In genomic region chr10:75611081-75611971, GRCh38 we compare ENCODE assay signal across 10 cellular contexts.
A peak's percentile ranks its signal among the peaks of the same experiment; 100 is the strongest.
DNase-seq lines count a peak whose midpoint lies in the region; ATAC-seq, FAIRE-seq and TF ChIP-seq lines count a peak whose summit lies in the region.
"Had no signal": no experiment of that assay in that cellular context is flagged by ENCODE, and none has a peak within 500 bp of the region (broad histone marks: within the 10 kb centered on the region; RNA-seq: fewer than 3 reads in every experiment).

No MANE protein-coding gene starts in this region.

- no peak overlapping the region for H3K18ac ChIP-seq in H1 (ENCODE audit: extremely low read depth, low read length)

- H3K9me3 Mint-ChIP-seq in CD4-positive, alpha-beta memory T cell, result peaks cover 0 to 2% (median 0%) of the 10 kb centered on the region in 8 donors

- no peaks in the 10 kb centered on the region for H3K36me3 Mint-ChIP-seq in CD4-positive, alpha-beta memory T cell

- dilution Hi-C loops in mammary epithelial cell (cut with HindIII; ENCODE audit: low sequenced_read_pairs), result no loop called here

- no peak overlapping the region for H2BK15ac ChIP-seq in H1 (ENCODE audit: low read length)

- H2AFZ ChIP-seq in H1 (ENCODE audit: low read length), result no peak overlapping the region
- H2AFZ ChIP-seq in mammary epithelial cell (ENCODE audit: low read depth, low read length), result no peak overlapping the region

- no peak overlapping the region; the same call in 1 of the 2 replicates for H2AK5ac ChIP-seq in H1 (ENCODE audit: low read depth, low read length)

- no peak overlapping the region for H2BK120ac ChIP-seq in H1 (replicated peaks; ENCODE audit: low read depth, low read length)

- H3K4me2 ChIP-seq in H1 (ENCODE audit: insufficient read depth in 1 of 2, low read depth in 2 of 2, low read length in 2 of 2), result peak overlapping the region in 1 of 2 experiments; percentile 29; a peak in 2 of 4 replicates
- no peak overlapping the region for H3K4me2 ChIP-seq in mammary epithelial cell (ENCODE audit: insufficient read depth, low read depth, low read length)

- H3K27me3 Mint-ChIP-seq in CD4-positive, alpha-beta memory T cell, result peaks cover 10 to 11% of the 10 kb centered on the region in 2 donors

- no peak overlapping the region for H2BK12ac ChIP-seq in H1 (ENCODE audit: low read depth, low read length)

- no peaks in the 10 kb centered on the region for H3K4me1 Mint-ChIP-seq in CD4-positive, alpha-beta memory T cell

- H3K27ac Mint-ChIP-seq in CD4-positive, alpha-beta memory T cell, result no peak overlapping the region

- H4K91ac ChIP-seq in H1 (replicated peaks; ENCODE audit: insufficient read length, low read length), result no peak overlapping the region

- POLR2A ChIA-PET in H1 (lab: Charles Lee; ENCODE audit: partially characterized antibody), result no interaction called here
- POLR2A ChIA-PET in CD4-positive, alpha-beta memory T cell (lab: Charles Lee; ENCODE audit: partially characterized antibody), result no interaction called here

- H3K4me3 Mint-ChIP-seq in CD4-positive, alpha-beta memory T cell, result no peak overlapping the region

- DNase-seq in Right ventricle myocardium superior, result no peak
- no peak for DNase-seq in right atrium auricular region (ENCODE audit: low spot score)
- DNase-seq in H1 (ENCODE audit: low read depth in 1 of 2, low spot score in 2 of 2), result no peak
- no peak for DNase-seq in upper lobe of left lung
- no peak for DNase-seq in NCI-H748 treated with DMSO at 0.1 percent for 48 hours (lab: John Stamatoyannopoulos, UW)
- no peak for DNase-seq in CD4-positive, alpha-beta memory T cell
- DNase-seq in mammary epithelial cell, result no peak
- DNase-seq: IMR-90, psoas muscle had no signal

- no peak for FAIRE-seq in H1 (lab: Jason Lieb, UNC)

- H3K9ac ChIP-seq in H1 (replicated peaks in 1 of 4; ENCODE audit: extremely low read depth in 1 of 4, low read depth in 3 of 4, low read length in 3 of 4), result no peak overlapping the region
- H3K9ac ChIP-seq in mammary epithelial cell (ENCODE audit: insufficient read depth, low read length), result no peak overlapping the region

- no peaks in the 10 kb centered on the region for H3K36me3 ChIP-seq in right atrium auricular region
- no peaks in the 10 kb centered on the region for H3K36me3 ChIP-seq in H1 (ENCODE audit: control insufficient read depth in 2 of 4, insufficient read depth in 4 of 4, low read length in 3 of 4)
- no peaks in the 10 kb centered on the region for H3K36me3 ChIP-seq in upper lobe of left lung
- H3K36me3 ChIP-seq in CD4-positive, alpha-beta memory T cell (ENCODE audit: insufficient read depth, low read length), result no peaks in the 10 kb centered on the region
- no peaks in the 10 kb centered on the region for H3K36me3 ChIP-seq in mammary epithelial cell (ENCODE audit: insufficient read depth, low read length)

- no peak for TF ChIP-seq POLR2A in H1 (IDR thresholded peaks at IDR 0.05; ENCODE audit: control extremely low read depth in 1 of 2, low read depth in 2 of 2, low read length in 2 of 2)
- TF ChIP-seq POLR2A in upper lobe of left lung (IDR thresholded peaks at IDR 0.05), result no peak

- no peaks in the 10 kb centered on the region for H4K20me1 ChIP-seq in H1 (replicated peaks in 1 of 2; ENCODE audit: control insufficient read depth in 1 of 2, insufficient read depth in 2 of 2, low read length in 2 of 2)
- H4K20me1 ChIP-seq in mammary epithelial cell (ENCODE audit: insufficient read depth, low read length), result no peaks in the 10 kb centered on the region

- no peak overlapping the region for H2BK5ac ChIP-seq in H1 (ENCODE audit: low read depth, low read length)

- no TSS peak for BruUV-seq in mammary epithelial cell (replicated peaks; lab: Mats Ljungman, UMichigan)

- H3K27ac ChIP-seq in right atrium auricular region (no peak overlapping the region), H1 (ENCODE audit: low read depth, low read length) (no peak overlapping the region), upper lobe of left lung (peak overlapping the region; percentile 2 to 59 (median 36)), mammary epithelial cell (ENCODE audit: insufficient read depth, low read depth, low read length) (no peak overlapping the region)
- H3K27ac ChIP-seq in CD4-positive, alpha-beta memory T cell (ENCODE audit: low read depth, low read length), result no peak overlapping the region
- H3K27ac ChIP-seq: psoas muscle had no signal

- H3K23ac ChIP-seq in H1 (ENCODE audit: insufficient read length), result no peak overlapping the region

- H3K79me2 ChIP-seq in H1 (ENCODE audit: control insufficient read depth in 1 of 2, insufficient read depth in 2 of 2, low read length in 2 of 2), result no peaks in the 10 kb centered on the region
- H3K79me2 ChIP-seq in mammary epithelial cell (ENCODE audit: insufficient read depth, low read length), result no peaks in the 10 kb centered on the region

- ATAC-seq in Right ventricle myocardium superior (ENCODE audit: poor library complexity) (peak; percentile 9), HG03442 (IDR thresholded peaks at IDR 0.05; ENCODE audit: unreplicated experiment) (peak; percentile 41), upper lobe of left lung (ENCODE audit: low FRiP score in 2 of 2) (peak; percentile 21 to 41)

- H3K4me1 ChIP-seq in right atrium auricular region (peaks cover 0 to 25% of the 10 kb centered on the region in 2 donors), H1 (replicated peaks in 1 of 4; ENCODE audit: control insufficient read depth in 3 of 4, insufficient read depth in 4 of 4, low read length in 3 of 4) (peaks cover 0 to 6% (median 3%) of the 10 kb centered on the region in 4 experiments; a peak in 3 of 7 replicates), upper lobe of left lung (peaks cover 17 to 29% (median 22%) of the 10 kb centered on the region in 4 donors), mammary epithelial cell (ENCODE audit: insufficient read depth, low read length) (no peaks in the 10 kb centered on the region)
- H3K4me1 ChIP-seq in CD4-positive, alpha-beta memory T cell (ENCODE audit: insufficient read depth, low read length), result no peaks in the 10 kb centered on the region
- H3K4me1 ChIP-seq: psoas muscle had no signal

- TF ChIP-seq CTCF in right atrium auricular region (IDR thresholded peaks at IDR 0.05), result no peak
- no peak for TF ChIP-seq CTCF in H1 (IDR thresholded peaks at IDR 0.05; ENCODE audit: control extremely low read depth in 1 of 3, insufficient read depth in 1 of 3, low read depth in 1 of 3, low read length in 3 of 3)
- no peak for TF ChIP-seq CTCF in upper lobe of left lung (IDR thresholded peaks at IDR 0.05)
- no peak for TF ChIP-seq CTCF in mammary epithelial cell (conservative IDR thresholded peaks at IDR 0.05 in 1 of 2, IDR thresholded peaks at IDR 0.05 in 1 of 2; ENCODE audit: extremely low read depth in 1 of 2, insufficient read depth in 1 of 2, low read depth in 1 of 2, low read length in 2 of 2)

- H3K23me2 ChIP-seq in H1 (ENCODE audit: low read depth, low read length), result no peaks in the 10 kb centered on the region; the same call in 1 of the 2 replicates

- no peak overlapping the region for H3K4ac ChIP-seq in H1 (replicated peaks; ENCODE audit: insufficient read length, low read depth, low read length)

- no peak overlapping the region for H3K4me3 ChIP-seq in right atrium auricular region
- H3K4me3 ChIP-seq in H1 (ENCODE audit: extremely low read depth in 1 of 4, insufficient read depth in 2 of 4, low read depth in 3 of 4, low read length in 4 of 4), result no peak overlapping the region
- no peak overlapping the region for H3K4me3 ChIP-seq in upper lobe of left lung
- no peak overlapping the region for H3K4me3 ChIP-seq in CD4-positive, alpha-beta memory T cell (ENCODE audit: low read length in 2 of 2)
- no peak overlapping the region for H3K4me3 ChIP-seq in mammary epithelial cell (replicated peaks in 1 of 3; ENCODE audit: insufficient read depth in 1 of 3, low read depth in 2 of 3, low read length in 3 of 3)
- H3K4me3 ChIP-seq: psoas muscle had no signal

- no peaks in the 10 kb centered on the region for H3K9me3 ChIP-seq in right atrium auricular region
- no peaks in the 10 kb centered on the region for H3K9me3 ChIP-seq in H1 (ENCODE audit: insufficient read depth in 2 of 2, low read depth in 1 of 2, low read length in 1 of 2)
- no peaks in the 10 kb centered on the region for H3K9me3 ChIP-seq in upper lobe of left lung
- no peaks in the 10 kb centered on the region for H3K9me3 ChIP-seq in CD4-positive, alpha-beta memory T cell (ENCODE audit: control insufficient read depth in 1 of 2, low read length in 2 of 2)
- no peaks in the 10 kb centered on the region for H3K9me3 ChIP-seq in mammary epithelial cell (replicated peaks; ENCODE audit: insufficient read depth, low read length)
- H3K9me3 ChIP-seq: psoas muscle had no signal

- H4K5ac ChIP-seq in H1 (ENCODE audit: insufficient read length, low read depth, low read length), result no peak overlapping the region

- H3K14ac ChIP-seq in H1 (ENCODE audit: insufficient read length), result no peak overlapping the region

- H3K79me1 ChIP-seq in H1 (ENCODE audit: low read depth, low read length), result no peaks in the 10 kb centered on the region

- TF ChIP-seq EP300 in H1 (IDR thresholded peaks at IDR 0.05; ENCODE audit: borderline replicate concordance in 1 of 2, low read depth in 2 of 2, low read length in 2 of 2) (no peak), upper lobe of left lung (IDR thresholded peaks at IDR 0.05) (no peak)

- in situ Hi-C loops in mammary epithelial cell (cut with MboI; ENCODE audit: low sequenced_read_pairs in 2 of 2), result no loop called here

- H3K27me3 ChIP-seq in right atrium auricular region (no peaks in the 10 kb centered on the region), H1 (replicated peaks in 1 of 4; ENCODE audit: control insufficient read depth in 3 of 4, extremely low read depth in 1 of 4, insufficient read depth in 3 of 4, low read length in 3 of 4) (peaks cover 0 to 3% (median 0%) of the 10 kb centered on the region in 4 experiments; a peak in 1 of 7 replicates), upper lobe of left lung (no peaks in the 10 kb centered on the region), mammary epithelial cell (ENCODE audit: insufficient read depth, low read length) (no peaks in the 10 kb centered on the region)
- no peaks in the 10 kb centered on the region for H3K27me3 ChIP-seq in CD4-positive, alpha-beta memory T cell (ENCODE audit: insufficient read depth, low read length)

- no peak overlapping the region for H3K56ac ChIP-seq in H1 (replicated peaks; ENCODE audit: insufficient read length, low read depth, low read length)

- intact Hi-C loops in Right ventricle myocardium superior (cut with DNase I), result no loop called here
- intact Hi-C loops in CD4-positive, alpha-beta memory T cell (cut with micrococcal nuclease), result no loop called here
- intact Hi-C loops in mammary epithelial cell (cut with micrococcal nuclease), result no loop called here

- TF ChIP-seq RAD21 in H1 (IDR thresholded peaks at IDR 0.05 in 1 of 2, conservative IDR thresholded peaks at IDR 0.05 in 1 of 2; ENCODE audit: low read depth in 2 of 2, low read length in 2 of 2), result no peak

- H2BK20ac ChIP-seq in H1 (ENCODE audit: low read length), result peak overlapping the region; percentile 32; the same call in 1 of the 2 replicates

- 88% methylated on average over 7 of the region's 7 CpGs; no CpG with 5 or more reads in 1 of the 2 experiments for WGBS in H1 (ENCODE audit: extremely low coverage in 1 of 2, insufficient coverage in 1 of 2, insufficient read length in 1 of 2, insufficient replicate concordance in 2 of 2, low coverage in 1 of 2, low lambda C conversion rate in 2 of 2, missing lambda C conversion rate in 1 of 2), 2 experiments
- 89 to 93% methylated on average over 7 of the region's 7 CpGs for WGBS in upper lobe of left lung, 2 donors
- 76% methylated on average over 6 of the region's 7 CpGs for WGBS in mammary epithelial cell (ENCODE audit: low coverage, missing lambda C conversion rate)

- no peak overlapping the region for H4K8ac ChIP-seq in H1 (ENCODE audit: extremely low read depth, insufficient read depth, low read length)

- CTCF ChIA-PET in H1 (lab: Charles Lee; ENCODE audit: partially characterized antibody), result interaction anchor here (0.6 to 1.4 kb wide), 5 partner anchors 10 to 689 kb away, joined by 3 to 4 read pairs (median 3); no protein-coding TSS in a partner anchor
- CTCF ChIA-PET in CD4-positive, alpha-beta memory T cell (lab: Charles Lee; ENCODE audit: partially characterized antibody), result no interaction called here
- CTCF ChIA-PET in mammary epithelial cell (lab: Charles Lee; ENCODE audit: low non-redundant PET), result no interaction called here

Comparison
In these comparisons a context has a peak if more than half of its experiments do, and no peak if none do; other contexts are left out.
1. H3K27ac ChIP-seq: peak in upper lobe of left lung (4 of 4); none in right atrium auricular region (0 of 2), H1 (single experiment), CD4-positive, alpha-beta memory T cell (single experiment) and mammary epithelial cell (single experiment).
2. Peak in every context shown above with its lines, with median percentiles within 50 percentile points of each other: ATAC-seq.